In the genomic region with DNA sequence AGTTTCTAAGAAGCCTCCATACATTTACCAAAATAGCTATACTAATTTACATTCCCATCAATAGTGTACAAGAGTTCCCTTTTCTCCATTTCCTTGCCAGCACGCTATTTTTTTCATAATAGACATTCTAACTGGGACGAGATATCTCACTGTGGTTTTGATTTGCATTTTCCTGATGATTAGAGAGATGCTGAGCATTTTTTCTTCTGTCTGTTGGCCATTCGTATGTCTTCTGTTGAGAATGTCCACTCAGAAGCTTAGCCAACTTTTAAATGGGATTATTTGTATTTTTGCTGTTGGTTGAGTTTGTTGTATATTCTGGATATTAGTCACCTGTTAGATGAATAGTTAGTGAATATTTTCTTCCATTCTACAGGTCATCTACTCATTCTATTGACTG, we compare ENCODE assay signal across 21 cellular contexts.
DNase-seq lines count a peak whose midpoint lies in the region; ATAC-seq and TF ChIP-seq lines count a peak whose summit lies in the region.
"Had no signal": no experiment of that assay in that cellular context is flagged by ENCODE, and none has a peak within 500 bp of the region (broad histone marks: within the 10 kb centered on the region; RNA-seq: fewer than 3 reads in every experiment).

No MANE protein-coding gene starts in this region.

- ATAC-seq in HG02588 (IDR thresholded peaks at IDR 0.05; ENCODE audit: unreplicated experiment), result no peak
- no peak for ATAC-seq in SK-N-SH treated with all-trans-retinoic acid at 6 μM for 48 hours
- ATAC-seq: GM12878 had no signal

- peak; percentile 58 for DNase-seq in amniotic epithelial cell (ENCODE audit: low read depth)
- peak; percentile 47 for DNase-seq in astrocyte of the hippocampus (ENCODE audit: low read depth, low spot score)
- no peak for DNase-seq in anterior cingulate cortex (lab: John Stamatoyannopoulos, UW)
- DNase-seq: 8988T; ACHN; BE2C; C1 segment of cervical spinal cord; CD4-positive, alpha-beta memory T cell; CD4-positive, CD25-positive, alpha-beta regulatory T cell; CD8-positive, alpha-beta memory T cell; COR-L47; DMS 273 treated with DMSO at 0.1 percent for 48 hours; DMS153; DMS53; DMS79; DND-41; EL; GDM1 had no signal

TF ChIP-seq in SK-N-SH treated with all-trans-retinoic acid at 6 μM for 48 hours, 23 proteins besides CTCF, POLR2A, EP300 and RAD21:
- TF ChIP-seq GLIS3 (CRISPR knock-in tag; IDR thresholded peaks at IDR 0.05), result no peak
- TF ChIP-seq ZNF70 (CRISPR knock-in tag; IDR thresholded peaks at IDR 0.05), result no peak
- TF ChIP-seq ISL1 (CRISPR knock-in tag; IDR thresholded peaks at IDR 0.05), result no peak
- TF ChIP-seq ZFP3 (CRISPR knock-in tag; IDR thresholded peaks at IDR 0.05), result no peak
- TF ChIP-seq RARB (CRISPR knock-in tag; IDR thresholded peaks at IDR 0.05), result no peak
- TF ChIP-seq, protein P1, sequence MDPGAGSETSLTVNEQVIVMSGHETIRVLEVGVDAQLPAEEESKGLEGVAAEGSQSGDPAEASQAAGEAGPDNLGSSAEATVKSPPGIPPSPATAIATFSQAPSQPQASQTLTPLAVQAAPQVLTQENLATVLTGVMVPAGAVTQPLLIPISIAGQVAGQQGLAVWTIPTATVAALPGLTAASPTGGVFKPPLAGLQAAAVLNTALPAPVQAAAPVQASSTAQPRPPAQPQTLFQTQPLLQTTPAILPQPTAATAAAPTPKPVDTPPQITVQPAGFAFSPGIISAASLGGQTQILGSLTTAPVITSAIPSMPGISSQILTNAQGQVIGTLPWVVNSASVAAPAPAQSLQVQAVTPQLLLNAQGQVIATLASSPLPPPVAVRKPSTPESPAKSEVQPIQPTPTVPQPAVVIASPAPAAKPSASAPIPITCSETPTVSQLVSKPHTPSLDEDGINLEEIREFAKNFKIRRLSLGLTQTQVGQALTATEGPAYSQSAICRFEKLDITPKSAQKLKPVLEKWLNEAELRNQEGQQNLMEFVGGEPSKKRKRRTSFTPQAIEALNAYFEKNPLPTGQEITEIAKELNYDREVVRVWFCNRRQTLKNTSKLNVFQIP (CRISPR knock-in tag; IDR thresholded peaks at IDR 0.05; ENCODE audit: borderline replicate concordance, low read depth), result no peak
- TF ChIP-seq, protein P2, sequence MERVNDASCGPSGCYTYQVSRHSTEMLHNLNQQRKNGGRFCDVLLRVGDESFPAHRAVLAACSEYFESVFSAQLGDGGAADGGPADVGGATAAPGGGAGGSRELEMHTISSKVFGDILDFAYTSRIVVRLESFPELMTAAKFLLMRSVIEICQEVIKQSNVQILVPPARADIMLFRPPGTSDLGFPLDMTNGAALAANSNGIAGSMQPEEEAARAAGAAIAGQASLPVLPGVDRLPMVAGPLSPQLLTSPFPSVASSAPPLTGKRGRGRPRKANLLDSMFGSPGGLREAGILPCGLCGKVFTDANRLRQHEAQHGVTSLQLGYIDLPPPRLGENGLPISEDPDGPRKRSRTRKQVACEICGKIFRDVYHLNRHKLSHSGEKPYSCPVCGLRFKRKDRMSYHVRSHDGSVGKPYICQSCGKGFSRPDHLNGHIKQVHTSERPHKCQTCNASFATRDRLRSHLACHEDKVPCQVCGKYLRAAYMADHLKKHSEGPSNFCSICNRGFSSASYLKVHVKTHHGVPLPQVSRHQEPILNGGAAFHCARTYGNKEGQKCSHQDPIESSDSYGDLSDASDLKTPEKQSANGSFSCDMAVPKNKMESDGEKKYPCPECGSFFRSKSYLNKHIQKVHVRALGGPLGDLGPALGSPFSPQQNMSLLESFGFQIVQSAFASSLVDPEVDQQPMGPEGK (CRISPR knock-in tag; IDR thresholded peaks at IDR 0.05; ENCODE audit: borderline replicate concordance), result no peak
- TF ChIP-seq, protein P3, sequence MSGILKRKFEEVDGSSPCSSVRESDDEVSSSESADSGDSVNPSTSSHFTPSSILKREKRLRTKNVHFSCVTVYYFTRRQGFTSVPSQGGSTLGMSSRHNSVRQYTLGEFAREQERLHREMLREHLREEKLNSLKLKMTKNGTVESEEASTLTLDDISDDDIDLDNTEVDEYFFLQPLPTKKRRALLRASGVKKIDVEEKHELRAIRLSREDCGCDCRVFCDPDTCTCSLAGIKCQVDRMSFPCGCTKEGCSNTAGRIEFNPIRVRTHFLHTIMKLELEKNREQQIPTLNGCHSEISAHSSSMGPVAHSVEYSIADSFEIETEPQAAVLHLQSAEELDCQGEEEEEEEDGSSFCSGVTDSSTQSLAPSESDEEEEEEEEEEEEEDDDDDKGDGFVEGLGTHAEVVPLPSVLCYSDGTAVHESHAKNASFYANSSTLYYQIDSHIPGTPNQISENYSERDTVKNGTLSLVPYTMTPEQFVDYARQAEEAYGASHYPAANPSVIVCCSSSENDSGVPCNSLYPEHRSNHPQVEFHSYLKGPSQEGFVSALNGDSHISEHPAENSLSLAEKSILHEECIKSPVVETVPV (CRISPR knock-in tag; IDR thresholded peaks at IDR 0.05), result no peak
- no peak for TF ChIP-seq ESRRG (CRISPR knock-in tag; IDR thresholded peaks at IDR 0.05)
- no peak for TF ChIP-seq ZFP30 (CRISPR knock-in tag; IDR thresholded peaks at IDR 0.05)
- no peak for TF ChIP-seq TCF4 (CRISPR knock-in tag; IDR thresholded peaks at IDR 0.05; ENCODE audit: borderline replicate concordance)
- no peak for TF ChIP-seq SNAI2 (CRISPR knock-in tag; IDR thresholded peaks at IDR 0.05)
- TF ChIP-seq OSR1 (CRISPR knock-in tag; IDR thresholded peaks at IDR 0.05), result no peak
- TF ChIP-seq ARNTL (CRISPR knock-in tag; IDR thresholded peaks at IDR 0.05; ENCODE audit: borderline replicate concordance, low read depth), result no peak

Comparison
In these comparisons a context has a peak if more than half of its experiments do, and no peak if none do; other contexts are left out.
1. DNase-seq: peak in amniotic epithelial cell (single experiment) and astrocyte of the hippocampus (single experiment); none in anterior cingulate cortex (0 of 58).